ENCODE assay signal across 23 cellular contexts in genomic region chr7:23419160-23419559, GRCh38.
"Had no signal": no experiment of that assay in that cellular context is flagged by ENCODE, and none has a peak within 500 bp of the region (broad histone marks: within the 10 kb centered on the region; RNA-seq: fewer than 3 reads in every experiment).

No MANE protein-coding gene starts in this region.

- H3K9me3 Mint-ChIP-seq: activated CD4-positive, alpha-beta memory T cell treated with anti-CD3 and anti-CD28 coated beads for 36 hours; activated naive CD4-positive, alpha-beta T cell treated with anti-CD3 and anti-CD28 coated beads for 36 hours; activated T-cell treated with anti-CD3 and anti-CD28 coated beads, Interleukin-2, amount 50 U/mL, for 4 hours had no signal

- H3K4me3 Mint-ChIP-seq: activated CD4-positive, alpha-beta memory T cell treated with anti-CD3 and anti-CD28 coated beads for 36 hours; activated naive CD4-positive, alpha-beta T cell treated with anti-CD3 and anti-CD28 coated beads for 36 hours; activated naive CD8-positive, alpha-beta T cell; activated T-cell treated with anti-CD3 and anti-CD28 coated beads, Interleukin-2, amount 50 U/mL, for 4 hours had no signal

- H3K27ac ChIP-seq: brain microvascular endothelial cell had no signal

- ATAC-seq: K562 had no signal

- H3K36me3 Mint-ChIP-seq: activated CD4-positive, alpha-beta memory T cell treated with anti-CD3 and anti-CD28 coated beads for 36 hours; activated naive CD8-positive, alpha-beta T cell had no signal

- H3K27me3 ChIP-seq: brain microvascular endothelial cell had no signal

- H3K27ac Mint-ChIP-seq: activated CD4-positive, alpha-beta memory T cell treated with anti-CD3 and anti-CD28 coated beads for 36 hours; activated naive CD4-positive, alpha-beta T cell treated with anti-CD3 and anti-CD28 coated beads for 36 hours; activated naive CD8-positive, alpha-beta T cell had no signal

- DNase-seq: activated CD4-positive, alpha-beta memory T cell treated with anti-CD3 and anti-CD28 coated beads for 36 hours; activated CD4-positive, alpha-beta T cell treated with anti-CD3 and anti-CD28 coated beads for 48 hours; activated CD4-positive, CD25-positive, alpha-beta regulatory T cell treated with anti-CD3 and anti-CD28 coated beads, Interleukin-2, amount 50 U/mL, for 72 hours; activated CD8-positive, alpha-beta memory T cell treated with anti-CD3 and anti-CD28 coated beads for 24 hours; activated gamma-delta T cell; activated naive CD4-positive, alpha-beta T cell treated with anti-CD3 and anti-CD28 coated beads for 36 hours; activated T-cell treated with anti-CD3 and anti-CD28 coated beads, Interleukin-2, amount 50 U/mL, for 4 hours; amygdala; brain microvascular endothelial cell; cerebellar nuclear complex; Kasumi-1; NCI-H1105 treated with DMSO at 0.1 percent for 48 hours; NCI-H1436 treated with DMSO at 0.1 percent for 48 hours; NCI-H187 treated with DMSO at 0.1 percent for 48 hours; NCI-H2081 treated with DMSO at 0.1 percent for 48 hours; NCI-H446; NCI-H524 treated with DMSO at 0.1 percent for 48 hours; NCI-H748 treated with DMSO at 0.1 percent for 48 hours; OCI-M1; SHP77 treated with DMSO at 0.1 percent for 48 hours; T-helper 1 cell had no signal

- H3K4me3 ChIP-seq: K562 had no signal

- H3K27me3 Mint-ChIP-seq: activated naive CD8-positive, alpha-beta T cell had no signal
